In genomic region chr6:148681666-148682065, GRCh38 we compare ENCODE assay signal across 1 cellular context.
TF ChIP-seq lines count a peak whose summit lies in the region.

No MANE protein-coding gene starts in this region.

TF ChIP-seq in SK-N-SH, 30 proteins besides CTCF, POLR2A, EP300 and RAD21 (continued from another document):
- TF ChIP-seq REST (IDR thresholded peaks at IDR 0.05; ENCODE audit: low read depth, low read length): no peak
- TF ChIP-seq EZH2phosphoT487 (IDR thresholded peaks at IDR 0.05; ENCODE audit: borderline replicate concordance, low read depth): no peak
- no peak for TF ChIP-seq TEAD4 (IDR thresholded peaks at IDR 0.05; ENCODE audit: borderline replicate concordance, insufficient read depth)
- TF ChIP-seq FOSL2 (IDR thresholded peaks at IDR 0.05; ENCODE audit: borderline replicate concordance, low read depth): no peak
